In genomic region chr15:40325188-40325587, GRCh38 we compare ENCODE assay signal across 10 cellular contexts. TPM values are rescaled to one million over a fixed set of nuclear protein-coding genes. Genes with fewer than 3 reads are reported as not detected.
A peak's percentile ranks its signal among the peaks of the same experiment; 100 is the strongest.
DNase-seq lines count a peak whose midpoint lies in the region; ATAC-seq, FAIRE-seq and TF ChIP-seq lines count a peak whose summit lies in the region.
"Had no signal": no experiment of that assay in that cellular context is flagged by ENCODE, and none has a peak within 500 bp of the region (broad histone marks: within the 10 kb centered on the region; RNA-seq: fewer than 3 reads in every experiment).

No MANE protein-coding gene starts in this region.

- TF ChIP-seq POLR2A in K562 (conservative IDR thresholded peaks at IDR 0.05) (no peak), uterus (IDR thresholded peaks at IDR 0.05) (no peak)

- DNase-seq in heart right ventricle, result no peak
- DNase-seq in left ventricle myocardium superior, result no peak
- no peak for DNase-seq in K562 (ENCODE audit: extremely low read depth in 1 of 4, low spot score in 3 of 4)
- no peak for DNase-seq in uterus
- DNase-seq in hippocampal formation (lab: John Stamatoyannopoulos, UW), result no peak
- DNase-seq in NCI-H748 treated with DMSO at 0.1 percent for 48 hours (lab: John Stamatoyannopoulos, UW), result no peak
- DNase-seq: activated gamma-delta T cell, DMS79 treated with DMSO at 0.1 percent for 48 hours had no signal

- peaks cover 0 to 12% (median 0%) of the 10 kb centered on the region in 9 donors for H3K36me3 ChIP-seq in heart right ventricle
- H3K36me3 ChIP-seq in K562 (ENCODE audit: control insufficient read depth, insufficient read depth, low read length), result peaks cover 38% of the 10 kb centered on the region
- no peaks in the 10 kb centered on the region for H3K36me3 ChIP-seq in mucosa of rectum (ENCODE audit: control insufficient read depth in 2 of 2, insufficient read depth in 2 of 2, low read length in 2 of 2)
- no peaks in the 10 kb centered on the region for H3K36me3 ChIP-seq in uterus

- BruUV-seq in K562 (replicated peaks; lab: Mats Ljungman, UMichigan), result TSS peak; percentile 49

- H3K27me3 ChIP-seq in heart right ventricle, result no peaks in the 10 kb centered on the region
- no peaks in the 10 kb centered on the region for H3K27me3 ChIP-seq in K562 (ENCODE audit: control insufficient read depth in 2 of 2, insufficient read depth in 2 of 2, low read length in 2 of 2)
- no peaks in the 10 kb centered on the region for H3K27me3 ChIP-seq in mucosa of rectum (ENCODE audit: control insufficient read depth in 2 of 2, insufficient read depth in 2 of 2, low read length in 2 of 2)
- H3K27me3 ChIP-seq in uterus, result no peaks in the 10 kb centered on the region

- no peaks in the 10 kb centered on the region; the same call in 1 of the 2 replicates for H4K20me1 ChIP-seq in K562 (replicated peaks; ENCODE audit: control insufficient read depth, insufficient read depth, low read length)

- no peaks in the 10 kb centered on the region for H3K9me1 ChIP-seq in K562 (ENCODE audit: control insufficient read depth, insufficient read depth, low read length)

- H3K9ac ChIP-seq in K562 (ENCODE audit: insufficient read depth in 1 of 2, low read depth in 2 of 2, low read length in 2 of 2) (peak overlapping the region in 1 of 2 experiments; percentile 27; a peak in 2 of 4 replicates), mucosa of rectum (ENCODE audit: low read depth in 1 of 2, low read length in 2 of 2) (peak overlapping the region in 1 of 2 donors; percentile 69)

- peaks cover 21% of the 10 kb centered on the region for H3K79me2 ChIP-seq in K562 (ENCODE audit: control insufficient read depth, insufficient read depth, low read length)

- POLR2A ChIA-PET in K562 (lab: Yijun Ruan, JAX), result interaction anchor here (0.8 to 2.1 kb wide), 4 partner anchors 12 to 219 kb away, joined by 3 to 12 read pairs (median 6); no protein-coding TSS in a partner anchor

- H3K4me2 ChIP-seq in K562 (ENCODE audit: insufficient read depth, low read length), result peak overlapping the region; percentile 75

- no peak for TF ChIP-seq EP300 in K562 (IDR thresholded peaks at IDR 0.05; ENCODE audit: low read length)

- H3K9me3 ChIP-seq in heart right ventricle (no peaks in the 10 kb centered on the region), K562 (replicated peaks; ENCODE audit: control insufficient read depth, insufficient read depth, low read depth, low read length) (no peaks in the 10 kb centered on the region), mucosa of rectum (ENCODE audit: control insufficient read depth in 2 of 2, low read length in 2 of 2) (no peaks in the 10 kb centered on the region), uterus (no peaks in the 10 kb centered on the region)

- no peak overlapping the region for H2AFZ ChIP-seq in K562 (ENCODE audit: low read depth, low read length)

- intact Hi-C loops in heart right ventricle (cut with DNase I), result loop anchor here in 2 of 10 donors (1.0 to 10.0 kb wide), 2 partner anchors 15 to 50 kb away; partner anchors contain the start of gene CCDC9B (in 1 of the 2)
- intact Hi-C loops in left ventricle myocardium superior (cut with micrococcal nuclease), result no loop called here
- intact Hi-C loops in K562 (cut with micrococcal nuclease), result no loop called here
- intact Hi-C loops in uterus (cut with DNase I; ENCODE audit: low total_unique reads), result no loop called here

- 34 to 39% methylated on average over 2 of the region's 2 CpGs for WGBS in heart right ventricle, 2 donors
- 55% methylated on average over 2 of the region's 2 CpGs for WGBS in K562 (ENCODE audit: insufficient coverage, low coverage, missing lambda C conversion rate)

- ATAC-seq in heart right ventricle (no peak), left ventricle myocardium superior (no peak), K562 (no peak), HG02610 (IDR thresholded peaks at IDR 0.05; ENCODE audit: unreplicated experiment) (no peak)

- no peak for TF ChIP-seq RAD21 in K562 (CRISPR knock-in tag; conservative IDR thresholded peaks at IDR 0.05 in 1 of 2, IDR thresholded peaks at IDR 0.05 in 1 of 2)

- no peak for TF ChIP-seq CTCF in heart right ventricle (IDR thresholded peaks at IDR 0.05)
- TF ChIP-seq CTCF in K562 (IDR thresholded peaks at IDR 0.05 in 2 of 3, conservative IDR thresholded peaks at IDR 0.05 in 1 of 3; ENCODE audit: insufficient read depth in 2 of 3, low read depth in 1 of 3, low read length in 3 of 3), result no peak
- no peak for TF ChIP-seq CTCF in uterus (IDR thresholded peaks at IDR 0.05)

- peaks cover 7 to 72% (median 58%) of the 10 kb centered on the region in 9 donors for H3K4me1 ChIP-seq in heart right ventricle
- peaks cover 38 to 46% of the 10 kb centered on the region in 2 experiments for H3K4me1 ChIP-seq in K562 (replicated peaks in 1 of 2; ENCODE audit: control insufficient read depth in 2 of 2, insufficient read depth in 2 of 2, low read length in 2 of 2)
- H3K4me1 ChIP-seq in mucosa of rectum (ENCODE audit: control insufficient read depth in 2 of 2, insufficient read depth in 2 of 2, low read length in 2 of 2), result peaks cover 17 to 18% of the 10 kb centered on the region in 2 donors
- H3K4me1 ChIP-seq in uterus, result peaks cover 0 to 3% of the 10 kb centered on the region in 2 donors

- H3K4me3 ChIP-seq in heart right ventricle (peak overlapping the region; percentile 63 to 93 (median 82)), K562 (peak overlapping the region; percentile 51; the same call in 1 of the 2 replicates), mucosa of rectum (ENCODE audit: low read length in 2 of 2) (peak overlapping the region; percentile 68 to 70), uterus (peak overlapping the region; percentile 42 to 59)

- in situ Hi-C loops in K562 (cut with MboI), result no loop called here

- FAIRE-seq in K562 (lab: Jason Lieb, UNC), result no peak

- CTCF ChIA-PET in K562 (lab: Yijun Ruan, JAX; ENCODE audit: low intra/inter-chr PET ratio), result interaction anchor here (1.5 kb wide), 1 partner anchor 13 kb away, joined by 3 read pairs; no protein-coding TSS in a partner anchor

- H3K27ac ChIP-seq in heart right ventricle, result peak overlapping the region; percentile 78 to 94 (median 90)
- H3K27ac ChIP-seq in K562 (ENCODE audit: extremely low read depth, low read depth, low read length), result no peak overlapping the region
- no peak overlapping the region for H3K27ac ChIP-seq in mucosa of rectum (ENCODE audit: low read depth in 2 of 2, low read length in 2 of 2)
- no peak overlapping the region for H3K27ac ChIP-seq in uterus

RNA-seq across cellular contexts. Expression of gene INAFM2, which starts 1.7 kb away (rescaled TPM):
- total RNA-seq in heart right ventricle (10 to 100 TPM; 32.5 to 63.9 (median 40.9) TPM), left ventricle myocardium superior (55.8 TPM), K562 (2014; rRNA removed) (27.1 and 27.8 TPM in 2 replicates), K562 (2014; rRNA removed; fragmentation: Illumina TruSeq; extraction: Trizol) (29.1 and 30.4 TPM in 2 replicates), K562 (2015; rRNA removed; fragmentation: Illumina TruSeq; extraction: Trizol) (29.4 and 32.1 TPM in 2 replicates), K562 (2021) (37.4 and 43.1 TPM in 2 replicates), uterus (10 to 100 TPM in 2 of 4 donors, 1 to 10 TPM in 2; 3.2 to 68.1 (median 8.9) TPM)
- polyA plus RNA-seq in heart right ventricle (10 to 100 TPM; 19.8 to 56.1 TPM), K562 (2011; rRNA removed) (26.7 and 27.9 TPM in 2 replicates), K562 (2014; fragmentation: Illumina TruSeq; extraction: Trizol) (20.3 and 25.5 TPM in 2 replicates), K562 (2014; fragmentation: Nextera tagmentation; extraction: Ambion mirVana) (10 to 100 TPM; 11.8 to 12.3 TPM), K562 (2014; rRNA removed) (27.2 and 28.2 TPM in 2 replicates)
- 19.1 and 21.1 TPM in 2 replicates for total RNA-seq in K562 (2011; cell fraction: chromatin; rRNA removed; ENCODE audit: low replicate concordance)
- total RNA-seq in K562 (2011; cell fraction: nucleolus; rRNA removed), result 18.6 and 23.8 TPM in 2 replicates
- 30.2 and 44.3 TPM in 2 replicates for total RNA-seq in K562 (2011; cell fraction: nucleoplasm; rRNA removed)
- polyA plus RNA-seq in K562 (2011; cell fraction: cytosol; rRNA removed), result 12.9 and 15.5 TPM in 2 replicates
- 17.8 and 18.7 TPM in 2 replicates for polyA plus RNA-seq in K562 (2011; cell fraction: nucleus; rRNA removed)
- polyA plus RNA-seq in K562 (2012), result 20.1 and 23.2 TPM in 2 replicates
- polyA minus RNA-seq in K562 (2011; rRNA and poly(A)+ RNA removed), result 18.1 and 20.4 TPM in 2 replicates
- 15.7 TPM in 2 replicates for polyA minus RNA-seq in K562 (2011; cell fraction: cytosol; rRNA and poly(A)+ RNA removed)
- polyA minus RNA-seq in K562 (2011; cell fraction: nucleus; rRNA and poly(A)+ RNA removed), result 6.6 and 16.3 TPM in 2 replicates

RNA-seq across cellular contexts. Expression of gene CCDC9B, which starts 15.6 kb away (rescaled TPM):
- total RNA-seq in heart right ventricle (100 to 1,000 TPM; 113 to 190 (median 151) TPM), left ventricle myocardium superior (169 TPM), K562 (2014; rRNA removed) (0.08 TPM in 1 of 2 replicates, not detected in the other), K562 (2014; rRNA removed; fragmentation: Illumina TruSeq; extraction: Trizol) (0.36 and 0.38 TPM in 2 replicates), K562 (2015; rRNA removed; fragmentation: Illumina TruSeq; extraction: Trizol) (0.26 and 0.47 TPM in 2 replicates), K562 (2021) (0.33 and 0.56 TPM in 2 replicates), uterus (10 to 100 TPM in 1 of 4 donors, 1 to 10 TPM in 3; 2.4 to 43.8 (median 6.6) TPM)
- polyA plus RNA-seq in heart right ventricle (10 to 100 TPM; 13.0 to 97.4 TPM), K562 (2011; rRNA removed) (0.04 TPM in 2 replicates), K562 (2014; fragmentation: Illumina TruSeq; extraction: Trizol) (0.16 and 0.17 TPM in 2 replicates), K562 (2014; fragmentation: Nextera tagmentation; extraction: Ambion mirVana) (under 1 TPM; 0.01 to 0.03 TPM), K562 (2014; rRNA removed) (0.05 and 0.15 TPM in 2 replicates)
- 0.76 and 1.0 TPM in 2 replicates for total RNA-seq in K562 (2011; cell fraction: chromatin; rRNA removed; ENCODE audit: low replicate concordance)
- 0.79 and 0.83 TPM in 2 replicates for total RNA-seq in K562 (2011; cell fraction: nucleolus; rRNA removed)
- total RNA-seq in K562 (2011; cell fraction: nucleoplasm; rRNA removed), result 0.44 and 0.84 TPM in 2 replicates
- polyA plus RNA-seq in K562 (2011; cell fraction: cytosol; rRNA removed), result 0.03 TPM in 1 of 2 replicates, not detected in the other
- polyA plus RNA-seq in K562 (2011; cell fraction: nucleus; rRNA removed), result 0.22 and 0.38 TPM in 2 replicates
- polyA plus RNA-seq in K562 (2012), result 0.35 and 1.3 TPM in 2 replicates
- 0.06 and 0.07 TPM in 2 replicates for polyA minus RNA-seq in K562 (2011; rRNA and poly(A)+ RNA removed)
- polyA minus RNA-seq in K562 (2011; cell fraction: cytosol; rRNA and poly(A)+ RNA removed), result not detected in 2 replicates
- polyA minus RNA-seq in K562 (2011; cell fraction: nucleus; rRNA and poly(A)+ RNA removed), result 0.54 and 1.6 TPM in 2 replicates

RNA-seq across cellular contexts. Expression of gene PLCB2, which starts 17.5 kb away (rescaled TPM):
- total RNA-seq in heart right ventricle (10 to 100 TPM in 2 of 10 donors, 1 to 10 TPM in 8; 1.2 to 24.4 (median 4.9) TPM), left ventricle myocardium superior (7.5 TPM), K562 (2014; rRNA removed) (6.9 and 7.1 TPM in 2 replicates), K562 (2014; rRNA removed; fragmentation: Illumina TruSeq; extraction: Trizol) (3.4 and 4.1 TPM in 2 replicates), K562 (2015; rRNA removed; fragmentation: Illumina TruSeq; extraction: Trizol) (10.0 and 10.8 TPM in 2 replicates), K562 (2021) (11.2 and 11.6 TPM in 2 replicates), uterus (10 to 100 TPM in 2 of 4 donors, 1 to 10 TPM in 2; 3.5 to 19.0 (median 9.3) TPM)
- polyA plus RNA-seq in heart right ventricle (10 to 100 TPM in 1 of 2 donors, 1 to 10 TPM in 1; 4.2 to 14.6 TPM), K562 (2011; rRNA removed) (8.0 and 25.4 TPM in 2 replicates), K562 (2014; fragmentation: Illumina TruSeq; extraction: Trizol) (9.0 and 9.5 TPM in 2 replicates), K562 (2014; fragmentation: Nextera tagmentation; extraction: Ambion mirVana) (under 1 TPM; 0.37 to 0.59 TPM), K562 (2014; rRNA removed) (12.3 and 13.2 TPM in 2 replicates)
- total RNA-seq in K562 (2011; cell fraction: chromatin; rRNA removed; ENCODE audit: low replicate concordance), result 12.9 and 33.6 TPM in 2 replicates
- 15.5 and 22.3 TPM in 2 replicates for total RNA-seq in K562 (2011; cell fraction: nucleolus; rRNA removed)
- total RNA-seq in K562 (2011; cell fraction: nucleoplasm; rRNA removed), result 11.8 and 13.5 TPM in 2 replicates
- polyA plus RNA-seq in K562 (2011; cell fraction: cytosol; rRNA removed), result 10.9 and 18.6 TPM in 2 replicates
- polyA plus RNA-seq in K562 (2011; cell fraction: nucleus; rRNA removed), result 111 and 184 TPM in 2 replicates
- polyA plus RNA-seq in K562 (2012), result 14.5 and 45.8 TPM in 2 replicates
- 6.1 and 8.4 TPM in 2 replicates for polyA minus RNA-seq in K562 (2011; rRNA and poly(A)+ RNA removed)
- 5.0 and 9.4 TPM in 2 replicates for polyA minus RNA-seq in K562 (2011; cell fraction: cytosol; rRNA and poly(A)+ RNA removed)
- 17.9 and 45.7 TPM in 2 replicates for polyA minus RNA-seq in K562 (2011; cell fraction: nucleus; rRNA and poly(A)+ RNA removed)

RNA-seq across cellular contexts. Expression of gene PHGR1, which starts 25.6 kb away (rescaled TPM):
- not detected for total RNA-seq in heart right ventricle
- not detected for polyA plus RNA-seq in heart right ventricle
- not detected for total RNA-seq in left ventricle myocardium superior
- total RNA-seq in K562 (2011; cell fraction: chromatin; rRNA removed; ENCODE audit: low replicate concordance), result not detected in 2 replicates
- not detected in 2 replicates for total RNA-seq in K562 (2011; cell fraction: nucleolus; rRNA removed)
- total RNA-seq in K562 (2011; cell fraction: nucleoplasm; rRNA removed), result not detected in 2 replicates
- not detected in 2 replicates for total RNA-seq in K562 (2014; rRNA removed)
- not detected in 2 replicates for total RNA-seq in K562 (2014; rRNA removed; fragmentation: Illumina TruSeq; extraction: Trizol)
- not detected in 2 replicates for total RNA-seq in K562 (2015; rRNA removed; fragmentation: Illumina TruSeq; extraction: Trizol)
- total RNA-seq in K562 (2021), result 0.65 TPM in 1 of 2 replicates, not detected in the other
- not detected in 2 replicates for polyA plus RNA-seq in K562 (2011; rRNA removed)
- polyA plus RNA-seq in K562 (2011; cell fraction: cytosol; rRNA removed), result not detected in 2 replicates
- not detected in 2 replicates for polyA plus RNA-seq in K562 (2011; cell fraction: nucleus; rRNA removed)
- polyA plus RNA-seq in K562 (2012), result not detected in 2 replicates
- not detected in 2 replicates for polyA plus RNA-seq in K562 (2014; fragmentation: Illumina TruSeq; extraction: Trizol)
- not detected for polyA plus RNA-seq in K562 (2014; fragmentation: Nextera tagmentation; extraction: Ambion mirVana)
- not detected in 2 replicates for polyA plus RNA-seq in K562 (2014; rRNA removed)
- polyA minus RNA-seq in K562 (2011; rRNA and poly(A)+ RNA removed), result not detected in 2 replicates
- not detected in 2 replicates for polyA minus RNA-seq in K562 (2011; cell fraction: cytosol; rRNA and poly(A)+ RNA removed)
- not detected in 2 replicates for polyA minus RNA-seq in K562 (2011; cell fraction: nucleus; rRNA and poly(A)+ RNA removed)
- 1 to 10 TPM in 1 of 4 donors, not detected in 3; 1.8 TPM for total RNA-seq in uterus

RNA-seq across cellular contexts. Expression of gene DISP2, which starts 32.8 kb away (rescaled TPM):
- total RNA-seq in heart right ventricle (1 to 10 TPM in 2 of 10 donors, under 1 TPM in 8; 0.08 to 1.3 (median 0.71) TPM), left ventricle myocardium superior (5.2 TPM), K562 (2014; rRNA removed) (0.08 and 0.09 TPM in 2 replicates), K562 (2014; rRNA removed; fragmentation: Illumina TruSeq; extraction: Trizol) (0.22 and 0.29 TPM in 2 replicates), K562 (2015; rRNA removed; fragmentation: Illumina TruSeq; extraction: Trizol) (0.11 and 0.22 TPM in 2 replicates), K562 (2021) (0.74 and 0.89 TPM in 2 replicates), uterus (under 1 TPM in 2 of 4 donors, not detected in 2; 0.14 to 0.85 TPM)
- polyA plus RNA-seq in heart right ventricle (1 to 10 TPM in 1 of 2 donors, under 1 TPM in 1; 0.16 to 2.7 TPM), K562 (2011; rRNA removed) (0.06 and 0.16 TPM in 2 replicates), K562 (2014; fragmentation: Illumina TruSeq; extraction: Trizol) (0.25 and 0.29 TPM in 2 replicates), K562 (2014; fragmentation: Nextera tagmentation; extraction: Ambion mirVana) (under 1 TPM in 1 of 2 experiments, not detected in 1; 0.08 TPM), K562 (2014; rRNA removed) (0.08 and 0.09 TPM in 2 replicates)
- total RNA-seq in K562 (2011; cell fraction: chromatin; rRNA removed; ENCODE audit: low replicate concordance), result 0.37 and 0.58 TPM in 2 replicates
- 0.53 and 0.67 TPM in 2 replicates for total RNA-seq in K562 (2011; cell fraction: nucleolus; rRNA removed)
- total RNA-seq in K562 (2011; cell fraction: nucleoplasm; rRNA removed), result 0.23 and 0.59 TPM in 2 replicates
- polyA plus RNA-seq in K562 (2011; cell fraction: cytosol; rRNA removed), result 0.09 and 0.15 TPM in 2 replicates
- 0.17 and 0.68 TPM in 2 replicates for polyA plus RNA-seq in K562 (2011; cell fraction: nucleus; rRNA removed)
- polyA plus RNA-seq in K562 (2012), result 0.32 and 0.42 TPM in 2 replicates
- polyA minus RNA-seq in K562 (2011; rRNA and poly(A)+ RNA removed), result 0.09 and 0.49 TPM in 2 replicates
- polyA minus RNA-seq in K562 (2011; cell fraction: cytosol; rRNA and poly(A)+ RNA removed), result 0.19 and 0.27 TPM in 2 replicates
- polyA minus RNA-seq in K562 (2011; cell fraction: nucleus; rRNA and poly(A)+ RNA removed), result 0.33 and 0.40 TPM in 2 replicates

Comparison
In these comparisons a context has a peak if more than half of its experiments do, and no peak if none do; other contexts are left out.
1. H3K27ac ChIP-seq: peak in heart right ventricle (10 of 10); none in K562 (single experiment), mucosa of rectum (0 of 2) and uterus (0 of 2).
2. Peak in every context shown above with its lines, with median percentiles within 50 percentile points of each other: H3K4me3 ChIP-seq.